ENCODE assay signal across 9 cellular contexts in genomic region chr17:34254146-34254545, GRCh38. TPM values are rescaled to one million over a fixed set of nuclear protein-coding genes. Genes with fewer than 3 reads are reported as not detected.
DNase-seq lines count a peak whose midpoint lies in the region; ATAC-seq, FAIRE-seq and TF ChIP-seq lines count a peak whose summit lies in the region.
"Had no signal": no experiment of that assay in that cellular context is flagged by ENCODE, and none has a peak within 500 bp of the region (broad histone marks: within the 10 kb centered on the region; RNA-seq: fewer than 3 reads in every experiment).

No MANE protein-coding gene starts in this region.

- H3K4ac ChIP-seq in IMR-90 (ENCODE audit: low read depth, low read length): peak overlapping the region; percentile 90
- no peak overlapping the region for H3K4ac ChIP-seq in H1 (replicated peaks; ENCODE audit: insufficient read length, low read depth, low read length)
- H3K4ac ChIP-seq in mesenchymal stem cell (ENCODE audit: low read depth in 1 of 2, low read length in 2 of 2): peak overlapping the region in 1 of 2 experiments; percentile 44

- H3K4me2 ChIP-seq in IMR-90 (ENCODE audit: low read depth, low read length) (peak overlapping the region; percentile 46), H1 (ENCODE audit: insufficient read depth in 1 of 2, low read depth in 2 of 2, low read length in 2 of 2) (peak overlapping the region; percentile 74 to 94; a peak in 3 of 4 replicates), mesenchymal stem cell (ENCODE audit: low read length, poor library complexity, severe bottlenecking) (no peak overlapping the region)

- FAIRE-seq in H1 (lab: Jason Lieb, UNC): peak; percentile 24

- peak overlapping the region; percentile 91 for H2BK20ac ChIP-seq in IMR-90 (ENCODE audit: low read depth, low read length)
- peak overlapping the region; percentile 57; the same call in 1 of the 2 replicates for H2BK20ac ChIP-seq in H1 (ENCODE audit: low read length)

- no peaks in the 10 kb centered on the region for H3K27me3 ChIP-seq in IMR-90 (ENCODE audit: control insufficient read depth, insufficient read depth, low read length)
- no peaks in the 10 kb centered on the region for H3K27me3 ChIP-seq in H1 (replicated peaks in 1 of 4; ENCODE audit: control insufficient read depth in 3 of 4, extremely low read depth in 1 of 4, insufficient read depth in 3 of 4, low read length in 3 of 4)
- H3K27me3 ChIP-seq in mesenchymal stem cell (ENCODE audit: control insufficient read depth in 1 of 2, insufficient read depth in 1 of 2, low read length in 2 of 2): no peaks in the 10 kb centered on the region
- H3K27me3 ChIP-seq in transverse colon: no peaks in the 10 kb centered on the region

- no peak overlapping the region for H3K4me3 Mint-ChIP-seq in endothelial cell (ENCODE audit: unreplicated experiment)

- H3K18ac ChIP-seq in IMR-90 (ENCODE audit: low read depth, low read length) (peak overlapping the region; percentile 81), H1 (ENCODE audit: extremely low read depth, low read length) (no peak overlapping the region), mesenchymal stem cell (ENCODE audit: low read depth in 1 of 2, low read length in 2 of 2) (peak overlapping the region; percentile 45 to 54)

- TF ChIP-seq POLR2A in IMR-90 (IDR thresholded peaks at IDR 0.05; ENCODE audit: low read depth, low read length) (no peak), H1 (IDR thresholded peaks at IDR 0.05; ENCODE audit: control extremely low read depth in 1 of 2, low read depth in 2 of 2, low read length in 2 of 2) (no peak), transverse colon (IDR thresholded peaks at IDR 0.05) (no peak)

- H2AK5ac ChIP-seq in IMR-90 (ENCODE audit: low read depth, low read length) (no peak overlapping the region; the same call in 1 of the 2 replicates), H1 (ENCODE audit: low read depth, low read length) (no peak overlapping the region), mesenchymal stem cell (ENCODE audit: low read length, severe bottlenecking) (peak overlapping the region; percentile 54)

- TF ChIP-seq RAD21 in IMR-90 (IDR thresholded peaks at IDR 0.05; ENCODE audit: low read length): no peak
- TF ChIP-seq RAD21 in H1 (IDR thresholded peaks at IDR 0.05 in 1 of 2, conservative IDR thresholded peaks at IDR 0.05 in 1 of 2; ENCODE audit: low read depth in 2 of 2, low read length in 2 of 2): no peak

- TF ChIP-seq EP300 in H1 (IDR thresholded peaks at IDR 0.05; ENCODE audit: borderline replicate concordance in 1 of 2, low read depth in 2 of 2, low read length in 2 of 2) (no peak), transverse colon (IDR thresholded peaks at IDR 0.05; ENCODE audit: low read depth) (peak; percentile 49)

- peak overlapping the region; percentile 83 for H4K5ac ChIP-seq in IMR-90 (ENCODE audit: low read depth, low read length)
- H4K5ac ChIP-seq in H1 (ENCODE audit: insufficient read length, low read depth, low read length): no peak overlapping the region

- peak overlapping the region; percentile 51; the same call in 1 of the 2 replicates for H3K56ac ChIP-seq in IMR-90 (ENCODE audit: extremely low read depth, insufficient read depth, low read length)
- no peak overlapping the region for H3K56ac ChIP-seq in H1 (replicated peaks; ENCODE audit: insufficient read length, low read depth, low read length)

- H2AFZ ChIP-seq in IMR-90 (replicated peaks; ENCODE audit: low read length, poor library complexity) (no peak overlapping the region), H1 (ENCODE audit: low read length) (no peak overlapping the region), mesenchymal stem cell (ENCODE audit: low read depth, low read length) (no peak overlapping the region)

- BruUV-seq in IMR-90 (replicated peaks; lab: Mats Ljungman, UMichigan): no TSS peak

- in situ Hi-C loops in IMR-90 (cut with MboI; ENCODE audit: low sequenced_read_pairs): loop anchor here (25.0 kb wide), 1 partner anchor 858 kb away; the partner anchor contains the start of genes FNDC8 and RAD51D
- in situ Hi-C loops in transverse colon (cut with MboI; ENCODE audit: low pct_ligation_motif_present in 1 of 4, low pct_unique_long_range_greater_than_20kb in 1 of 4, low sequenced_read_pairs in 3 of 4): no loop called here

- H4K91ac ChIP-seq in IMR-90 (ENCODE audit: insufficient read depth, low read depth, low read length) (peak overlapping the region; percentile 95), H1 (replicated peaks; ENCODE audit: insufficient read length, low read length) (no peak overlapping the region), mesenchymal stem cell (ENCODE audit: low read length) (no peak overlapping the region)

- H3K36me3 Mint-ChIP-seq in endothelial cell (ENCODE audit: low read depth, unreplicated experiment): peaks cover 4% of the 10 kb centered on the region

- no peaks in the 10 kb centered on the region for H3K79me1 ChIP-seq in IMR-90 (ENCODE audit: low read depth in 1 of 2, low read length in 2 of 2)
- no peaks in the 10 kb centered on the region for H3K79me1 ChIP-seq in H1 (ENCODE audit: low read depth, low read length)
- H3K79me1 ChIP-seq in mesenchymal stem cell (replicated peaks; ENCODE audit: low read length, poor library complexity, severe bottlenecking): no peaks in the 10 kb centered on the region

- H4K20me1 ChIP-seq in IMR-90 (ENCODE audit: insufficient read depth, low read length): no peaks in the 10 kb centered on the region
- no peaks in the 10 kb centered on the region for H4K20me1 ChIP-seq in H1 (replicated peaks in 1 of 2; ENCODE audit: control insufficient read depth in 1 of 2, insufficient read depth in 2 of 2, low read length in 2 of 2)

- H3K9me3 ChIP-seq in IMR-90 (ENCODE audit: control insufficient read depth, insufficient read depth, low read length) (no peaks in the 10 kb centered on the region), H1 (ENCODE audit: insufficient read depth in 2 of 2, low read depth in 1 of 2, low read length in 1 of 2) (no peaks in the 10 kb centered on the region), mesenchymal stem cell (ENCODE audit: control insufficient read depth, low read length) (no peaks in the 10 kb centered on the region), transverse colon (no peaks in the 10 kb centered on the region)

- H3K27ac Mint-ChIP-seq in endothelial cell (ENCODE audit: unreplicated experiment): no peak overlapping the region
- H3K27ac Mint-ChIP-seq: nephron progenitor cell had no signal

- H3K23ac ChIP-seq in IMR-90 (ENCODE audit: low read depth, low read length) (peak overlapping the region; percentile 47; the same call in 1 of the 2 replicates), H1 (ENCODE audit: insufficient read length) (no peak overlapping the region), mesenchymal stem cell (ENCODE audit: low read length in 2 of 2) (no peak overlapping the region)

- H2BK15ac ChIP-seq in IMR-90 (ENCODE audit: low read depth, low read length): peak overlapping the region; percentile 80; the same call in 1 of the 3 replicates
- H2BK15ac ChIP-seq in H1 (ENCODE audit: low read length): no peak overlapping the region
- H2BK15ac ChIP-seq in mesenchymal stem cell (ENCODE audit: low read depth, poor library complexity, severe bottlenecking): no peak overlapping the region

- H3K36me3 ChIP-seq in IMR-90 (ENCODE audit: control insufficient read depth, insufficient read depth, low read length): peaks cover 3% of the 10 kb centered on the region; the same call in 1 of the 2 replicates
- no peaks in the 10 kb centered on the region for H3K36me3 ChIP-seq in H1 (ENCODE audit: control insufficient read depth in 2 of 4, insufficient read depth in 4 of 4, low read length in 3 of 4)
- peaks cover 0 to 15% of the 10 kb centered on the region in 2 experiments for H3K36me3 ChIP-seq in mesenchymal stem cell (ENCODE audit: control insufficient read depth in 1 of 2, insufficient read depth in 2 of 2, low read depth in 1 of 2, low read length in 2 of 2)
- H3K36me3 ChIP-seq in transverse colon: no peaks in the 10 kb centered on the region

- TF ChIP-seq CTCF in IMR-90 (conservative IDR thresholded peaks at IDR 0.05; ENCODE audit: low read depth, low read length) (no peak), H1 (IDR thresholded peaks at IDR 0.05; ENCODE audit: control extremely low read depth in 1 of 3, insufficient read depth in 1 of 3, low read depth in 1 of 3, low read length in 3 of 3) (no peak), transverse colon (IDR thresholded peaks at IDR 0.05) (no peak), endothelial cell (IDR thresholded peaks at IDR 0.05; ENCODE audit: unreplicated experiment) (no peak)

- H3K27me3 Mint-ChIP-seq in endothelial cell (ENCODE audit: unreplicated experiment): peaks cover 7% of the 10 kb centered on the region

- POLR2A ChIA-PET in IMR-90 (lab: Charles Lee; ENCODE audit: unreplicated experiment): interaction anchor here (0.6 kb wide), 1 partner anchor 1325 kb away, joined by 3 read pairs; no protein-coding TSS in a partner anchor
- POLR2A ChIA-PET in H1 (lab: Charles Lee; ENCODE audit: partially characterized antibody): no interaction called here

- H3K4me1 Mint-ChIP-seq in endothelial cell (ENCODE audit: unreplicated experiment): peaks cover 31% of the 10 kb centered on the region

- H3K79me2 ChIP-seq in H1 (ENCODE audit: control insufficient read depth in 1 of 2, insufficient read depth in 2 of 2, low read length in 2 of 2): no peaks in the 10 kb centered on the region

- H3K4me1 ChIP-seq in IMR-90 (ENCODE audit: control insufficient read depth, insufficient read depth, low read length) (peaks cover 45% of the 10 kb centered on the region), H1 (replicated peaks in 1 of 4; ENCODE audit: control insufficient read depth in 3 of 4, insufficient read depth in 4 of 4, low read length in 3 of 4) (peaks cover 4 to 11% (median 7%) of the 10 kb centered on the region in 4 experiments; a peak in 6 of 7 replicates), mesenchymal stem cell (ENCODE audit: control insufficient read depth, insufficient read depth, low read depth, low read length) (peaks cover 22% of the 10 kb centered on the region), transverse colon (peaks cover 35 to 62% (median 50%) of the 10 kb centered on the region in 4 donors)

- intact Hi-C loops in IMR-90 (cut with micrococcal nuclease): no loop called here
- intact Hi-C loops in transverse colon (cut with DNase I; ENCODE audit: low total_unique reads): no loop called here

- no peak overlapping the region for H2AK9ac ChIP-seq in IMR-90 (replicated peaks; ENCODE audit: low read depth, low read length, poor library complexity)

- H3K9ac ChIP-seq in IMR-90 (ENCODE audit: low read depth, low read length): peak overlapping the region; percentile 37
- H3K9ac ChIP-seq in H1 (replicated peaks in 1 of 4; ENCODE audit: extremely low read depth in 1 of 4, low read depth in 3 of 4, low read length in 3 of 4): no peak overlapping the region
- peak overlapping the region; percentile 81 for H3K9ac ChIP-seq in mesenchymal stem cell (ENCODE audit: low read length)

- H2BK120ac ChIP-seq in IMR-90 (ENCODE audit: low read depth, low read length) (peak overlapping the region; percentile 92), H1 (replicated peaks; ENCODE audit: low read depth, low read length) (no peak overlapping the region), mesenchymal stem cell (ENCODE audit: low read depth, low read length) (no peak overlapping the region)

- H3K4me3 ChIP-seq in IMR-90 (ENCODE audit: insufficient read depth, low read depth, low read length): no peak overlapping the region
- peak overlapping the region in 1 of 4 experiments; percentile 53; a peak in 2 of 8 replicates for H3K4me3 ChIP-seq in H1 (ENCODE audit: extremely low read depth in 1 of 4, insufficient read depth in 2 of 4, low read depth in 3 of 4, low read length in 4 of 4)
- peak overlapping the region in 1 of 2 experiments; percentile 90 for H3K4me3 ChIP-seq in mesenchymal stem cell (ENCODE audit: insufficient read depth in 1 of 2, low read depth in 1 of 2, low read length in 2 of 2)
- H3K4me3 ChIP-seq in transverse colon: no peak overlapping the region

- no CpG with 5 or more reads among the region's 3 CpGs for WGBS in IMR-90 (ENCODE audit: extremely low coverage in 2 of 2, insufficient read length in 1 of 2), 2 experiments
- WGBS in H1 (ENCODE audit: extremely low coverage in 1 of 2, insufficient coverage in 1 of 2, insufficient read length in 1 of 2, insufficient replicate concordance in 2 of 2, low coverage in 1 of 2, low lambda C conversion rate in 2 of 2, missing lambda C conversion rate in 1 of 2), 2 experiments: 77% methylated on average over 3 of the region's 3 CpGs; no CpG with 5 or more reads in 1 of the 2 experiments
- WGBS in mesenchymal stem cell: 25% methylated on average over 2 of the region's 3 CpGs
- 36 to 48% methylated on average over 3 of the region's 3 CpGs for WGBS in transverse colon (ENCODE audit: low coverage in 1 of 2), 2 donors

- H3K9me1 ChIP-seq in IMR-90 (ENCODE audit: insufficient read depth, low read length): peaks cover 26% of the 10 kb centered on the region

- peak; percentile 31 for ATAC-seq in IMR-90 (ENCODE audit: low read depth)

- DNase-seq in IMR-90 (peak; percentile 83), H1 (ENCODE audit: low read depth in 1 of 2, low spot score in 2 of 2) (no peak), mesenchymal stem cell (peak; percentile 72), transverse colon (no peak), endothelial cell (ENCODE audit: low spot score) (no peak), T-helper 1 cell (no peak)
- no peak for DNase-seq in activated CD4-positive, CD25-positive, alpha-beta regulatory T cell (lab: John Stamatoyannopoulos, UW)
- DNase-seq: NCI-H1417 treated with DMSO at 0.1 percent for 48 hours, nephron progenitor cell had no signal

- dilution Hi-C loops in IMR-90 (cut with HindIII; ENCODE audit: low sequenced_read_pairs, unreplicated experiment): no loop called here

- peaks cover 6% of the 10 kb centered on the region; the same call in 1 of the 2 replicates for H3K23me2 ChIP-seq in H1 (ENCODE audit: low read depth, low read length)

- H3K27ac ChIP-seq in IMR-90 (ENCODE audit: insufficient read depth, low read length): peak overlapping the region; percentile 89
- H3K27ac ChIP-seq in H1 (ENCODE audit: low read depth, low read length): no peak overlapping the region
- peak overlapping the region; percentile 88 for H3K27ac ChIP-seq in mesenchymal stem cell (ENCODE audit: low read length, poor library complexity, severe bottlenecking)
- peak overlapping the region; percentile 74 to 88 (median 85) for H3K27ac ChIP-seq in transverse colon

- peak overlapping the region; percentile 92 for H2BK5ac ChIP-seq in IMR-90 (ENCODE audit: low read depth, low read length, poor library complexity, severe bottlenecking)
- H2BK5ac ChIP-seq in H1 (ENCODE audit: low read depth, low read length): no peak overlapping the region
- H2BK5ac ChIP-seq in mesenchymal stem cell (ENCODE audit: low read depth, low read length, poor library complexity, severe bottlenecking): peak overlapping the region; percentile 21

- H4K8ac ChIP-seq in IMR-90 (ENCODE audit: low read depth in 2 of 2, low read length in 2 of 2): peak overlapping the region; percentile 80 to 81; a peak in 3 of 4 replicates
- H4K8ac ChIP-seq in H1 (ENCODE audit: extremely low read depth, insufficient read depth, low read length): no peak overlapping the region
- no peak overlapping the region for H4K8ac ChIP-seq in mesenchymal stem cell (ENCODE audit: low read length)

- CTCF ChIA-PET in IMR-90 (lab: Yijun Ruan, JAX): interaction anchor here (1.9 kb wide), 1 partner anchor 54 kb away, joined by 5 read pairs; no protein-coding TSS in a partner anchor
- CTCF ChIA-PET in H1 (lab: Charles Lee; ENCODE audit: partially characterized antibody): interaction anchor here (0.7 to 3.6 kb wide), 3 partner anchors 47 to 107 kb away, joined by 3 to 22 read pairs (median 12); partner anchors contain the start of gene CCL1

- H2BK12ac ChIP-seq in H1 (ENCODE audit: low read depth, low read length) (peak overlapping the region; percentile 52), mesenchymal stem cell (ENCODE audit: low read length in 2 of 2) (peak overlapping the region in 1 of 2 experiments; percentile 90)

- H3K14ac ChIP-seq in IMR-90 (replicated peaks; ENCODE audit: low read depth, low read length) (peak overlapping the region; percentile 81; the same call in 1 of the 2 replicates), H1 (ENCODE audit: insufficient read length) (no peak overlapping the region), mesenchymal stem cell (ENCODE audit: low read length in 2 of 2) (no peak overlapping the region)

- no peaks in the 10 kb centered on the region for H3K9me3 Mint-ChIP-seq in endothelial cell (ENCODE audit: unreplicated experiment)
- H3K9me3 Mint-ChIP-seq: nephron progenitor cell had no signal

RNA-seq across cellular contexts. Expression of gene CCL2, which starts 0.9 kb away (rescaled TPM):
- total RNA-seq in IMR-90 (2012; rRNA removed): 126 and 206 TPM in 2 replicates
- polyA plus RNA-seq in IMR-90 (2012; rRNA removed): 85.9 and 103 TPM in 2 replicates
- polyA plus RNA-seq in IMR-90 (2012; cell fraction: cytosol; rRNA removed): 67.4 and 73.1 TPM in 2 replicates
- polyA plus RNA-seq in IMR-90 (2012; cell fraction: nucleus; rRNA removed; ENCODE audit: low replicate concordance): 22.7 and 55.8 TPM in 2 replicates
- total RNA-seq in H1 (2021; fragmentation: NEBNext Ultra II Directional; extraction: Animal tissue kit (Norgen Biotek cat#: 25700)): 3.1 and 3.7 TPM in 2 replicates
- 2.6 and 3.0 TPM in 2 replicates for polyA plus RNA-seq in H1 (2011; rRNA removed)
- polyA plus RNA-seq in H1 (2011; cell fraction: cytosol; rRNA removed): 3.3 TPM
- polyA plus RNA-seq in H1 (2011; cell fraction: nucleus; rRNA removed): 2.8 TPM
- 1.5 to 2.5 TPM (median 1.9 TPM) in 4 replicates for polyA plus RNA-seq in H1 (2012, experiment 1 of 2)
- 2.0 TPM for polyA plus RNA-seq in H1 (2012, experiment 2 of 2)
- polyA plus RNA-seq in H1 (2013, experiment 1 of 2): 8.7 TPM
- 11.5 TPM for polyA plus RNA-seq in H1 (2013, experiment 2 of 2)
- 2.1 and 4.0 TPM in 2 replicates for polyA minus RNA-seq in H1 (2011; rRNA and poly(A)+ RNA removed)
- polyA minus RNA-seq in H1 (2011; cell fraction: cytosol; rRNA and poly(A)+ RNA removed): 2.6 TPM
- polyA minus RNA-seq in H1 (2011; cell fraction: nucleus; rRNA and poly(A)+ RNA removed): 6.3 TPM
- 11.1 TPM for polyA plus RNA-seq in mesenchymal stem cell (2013, experiment 1 of 2)
- polyA plus RNA-seq in mesenchymal stem cell (2013, experiment 2 of 2): 11.4 TPM
- 100 to 1,000 TPM in 2 of 4 donors, 10 to 100 TPM in 1, 1 to 10 TPM in 1; 9.1 to 147 (median 77.6) TPM for total RNA-seq in transverse colon
- total RNA-seq in endothelial cell (ENCODE audit: unreplicated experiment): 1.4 TPM

RNA-seq across cellular contexts. Expression of gene CCL7, which starts 15.9 kb away (rescaled TPM):
- total RNA-seq in IMR-90 (2012; rRNA removed) (0.18 and 0.28 TPM in 2 replicates), transverse colon (not detected), endothelial cell (ENCODE audit: unreplicated experiment) (not detected)
- polyA plus RNA-seq in IMR-90 (2012; rRNA removed) (0.24 and 0.58 TPM in 2 replicates), H1 (2011; rRNA removed) (not detected in 2 replicates)
- 0.15 and 0.27 TPM in 2 replicates for polyA plus RNA-seq in IMR-90 (2012; cell fraction: cytosol; rRNA removed)
- not detected in 2 replicates for polyA plus RNA-seq in IMR-90 (2012; cell fraction: nucleus; rRNA removed; ENCODE audit: low replicate concordance)
- total RNA-seq in H1 (2021; fragmentation: NEBNext Ultra II Directional; extraction: Animal tissue kit (Norgen Biotek cat#: 25700)): not detected in 2 replicates
- polyA plus RNA-seq in H1 (2011; cell fraction: cytosol; rRNA removed): not detected
- not detected for polyA plus RNA-seq in H1 (2011; cell fraction: nucleus; rRNA removed)
- not detected in 4 replicates for polyA plus RNA-seq in H1 (2012, experiment 1 of 2)
- polyA plus RNA-seq in H1 (2012, experiment 2 of 2): not detected
- not detected for polyA plus RNA-seq in H1 (2013, experiment 1 of 2)
- not detected for polyA plus RNA-seq in H1 (2013, experiment 2 of 2)
- not detected in 2 replicates for polyA minus RNA-seq in H1 (2011; rRNA and poly(A)+ RNA removed)
- polyA minus RNA-seq in H1 (2011; cell fraction: cytosol; rRNA and poly(A)+ RNA removed): not detected
- not detected for polyA minus RNA-seq in H1 (2011; cell fraction: nucleus; rRNA and poly(A)+ RNA removed)
- polyA plus RNA-seq in mesenchymal stem cell (2013, experiment 1 of 2): 0.43 TPM
- polyA plus RNA-seq in mesenchymal stem cell (2013, experiment 2 of 2): 0.51 TPM

RNA-seq across cellular contexts. Expression of gene CCL11, which starts 31.4 kb away (rescaled TPM):
- not detected in 2 replicates for total RNA-seq in IMR-90 (2012; rRNA removed)
- not detected in 2 replicates for polyA plus RNA-seq in IMR-90 (2012; rRNA removed)
- not detected in 2 replicates for polyA plus RNA-seq in IMR-90 (2012; cell fraction: cytosol; rRNA removed)
- polyA plus RNA-seq in IMR-90 (2012; cell fraction: nucleus; rRNA removed; ENCODE audit: low replicate concordance): not detected in 2 replicates
- total RNA-seq in H1 (2021; fragmentation: NEBNext Ultra II Directional; extraction: Animal tissue kit (Norgen Biotek cat#: 25700)): not detected in 2 replicates
- not detected in 2 replicates for polyA plus RNA-seq in H1 (2011; rRNA removed)
- not detected for polyA plus RNA-seq in H1 (2011; cell fraction: cytosol; rRNA removed)
- not detected for polyA plus RNA-seq in H1 (2011; cell fraction: nucleus; rRNA removed)
- not detected in 4 replicates for polyA plus RNA-seq in H1 (2012, experiment 1 of 2)
- not detected for polyA plus RNA-seq in H1 (2012, experiment 2 of 2)
- not detected for polyA plus RNA-seq in H1 (2013, experiment 1 of 2)
- polyA plus RNA-seq in H1 (2013, experiment 2 of 2): not detected
- polyA minus RNA-seq in H1 (2011; rRNA and poly(A)+ RNA removed): not detected in 2 replicates
- polyA minus RNA-seq in H1 (2011; cell fraction: cytosol; rRNA and poly(A)+ RNA removed): not detected
- polyA minus RNA-seq in H1 (2011; cell fraction: nucleus; rRNA and poly(A)+ RNA removed): not detected
- not detected for polyA plus RNA-seq in mesenchymal stem cell (2013, experiment 1 of 2)
- polyA plus RNA-seq in mesenchymal stem cell (2013, experiment 2 of 2): not detected
- 10 to 100 TPM in 1 of 4 donors, 1 to 10 TPM in 3; 3.0 to 10.5 (median 5.8) TPM for total RNA-seq in transverse colon
- not detected for total RNA-seq in endothelial cell (ENCODE audit: unreplicated experiment)

Comparison
In these comparisons a context has a peak if more than half of its experiments do, and no peak if none do; other contexts are left out.
1. DNase-seq: peak in IMR-90 (single experiment) and mesenchymal stem cell (single experiment); none in H1 (0 of 2), transverse colon (single experiment), activated CD4-positive, CD25-positive, alpha-beta regulatory T cell (0 of 4), endothelial cell (single experiment) and T-helper 1 cell (0 of 5).
2. H3K9ac ChIP-seq: peak in IMR-90 (single experiment) and mesenchymal stem cell (single experiment); none in H1 (0 of 4).
3. H4K8ac ChIP-seq: peak in IMR-90 (2 of 2); none in H1 (single experiment) and mesenchymal stem cell (single experiment).